ENCODE assay signal across 8 cellular contexts in genomic region chr10:130136214-130137076, GRCh38. TPM values are rescaled to one million over a fixed set of nuclear protein-coding genes. Genes with fewer than 3 reads are reported as not detected.
DNase-seq lines count a peak whose midpoint lies in the region; FAIRE-seq and TF ChIP-seq lines count a peak whose summit lies in the region.

GLRX3 (plus strand) TSS chr10:130136391; CDS start chr10:130136421, 30 bp downstream.

- H3K4me3 Mint-ChIP-seq in Calu3 (ENCODE audit: low read depth, unreplicated experiment), result peak within 1 kb of the TSS; percentile 80
- peak within 1 kb of the TSS; percentile 89 for H3K4me3 Mint-ChIP-seq in activated T-cell treated with anti-CD3 and anti-CD28 coated beads, Interleukin-2, amount 50 U/mL, for 24 hours

- H3K27me3 ChIP-seq in mucosa of stomach (ENCODE audit: control insufficient read depth, insufficient read depth, low read length), result peaks cover 3% of the 10 kb centered on the region

- H3K27ac Mint-ChIP-seq in Calu3 (ENCODE audit: unreplicated experiment), result peak within 1 kb of the TSS; percentile 95
- H3K27ac Mint-ChIP-seq in activated T-cell treated with anti-CD3 and anti-CD28 coated beads, Interleukin-2, amount 50 U/mL, for 24 hours, result peak within 1 kb of the TSS; percentile 94

- H3K4me1 ChIP-seq in mucosa of stomach (ENCODE audit: control insufficient read depth, insufficient read depth, low read length), result peaks cover 19% of the 10 kb centered on the region

- BruUV-seq in Calu3 (replicated peaks; lab: Mats Ljungman, UMichigan), result no TSS peak

- peaks cover 37% of the 10 kb centered on the region for H3K36me3 Mint-ChIP-seq in Calu3 (ENCODE audit: insufficient read depth, unreplicated experiment)
- peaks cover 39% of the 10 kb centered on the region for H3K36me3 Mint-ChIP-seq in activated T-cell treated with anti-CD3 and anti-CD28 coated beads, Interleukin-2, amount 50 U/mL, for 24 hours (ENCODE audit: low read depth)

- no peaks in the 10 kb centered on the region for H3K9me3 Mint-ChIP-seq in Calu3 (ENCODE audit: low read depth, unreplicated experiment)
- H3K9me3 Mint-ChIP-seq in activated T-cell treated with anti-CD3 and anti-CD28 coated beads, Interleukin-2, amount 50 U/mL, for 24 hours, result no peaks in the 10 kb centered on the region

- no peaks in the 10 kb centered on the region for H3K27me3 Mint-ChIP-seq in Calu3 (ENCODE audit: unreplicated experiment)
- H3K27me3 Mint-ChIP-seq in activated T-cell treated with anti-CD3 and anti-CD28 coated beads, Interleukin-2, amount 50 U/mL, for 24 hours, result peaks cover 13% of the 10 kb centered on the region

- intact Hi-C loops in Calu3 (cut with micrococcal nuclease; ENCODE audit: unreplicated experiment), result no loop called here

- peak within 1 kb of the TSS; percentile 92 for H3K9ac ChIP-seq in mucosa of stomach (ENCODE audit: low read length)

- no peaks in the 10 kb centered on the region for H3K9me3 ChIP-seq in mucosa of stomach (ENCODE audit: control insufficient read depth, low read length)

- peak; percentile 68 for TF ChIP-seq POLR2A in erythroblast (IDR thresholded peaks at IDR 0.05; ENCODE audit: low read length)

- DNase-seq in Calu3, result peak; percentile 87
- peak; percentile 97 for DNase-seq in GM20000 (ENCODE audit: low spot score)
- peak; percentile 67 for DNase-seq in HTR-8/SVneo (ENCODE audit: insufficient read length, low spot score)
- peak; percentile 93 for DNase-seq in OCI-M1 (lab: John Stamatoyannopoulos, UW)
- peak; percentile 93 for DNase-seq in activated T-cell treated with anti-CD3 and anti-CD28 coated beads, Interleukin-2, amount 50 U/mL, for 24 hours
- peak; percentile 89 to 94 for DNase-seq in erythroblast (lab: John Stamatoyannopoulos, UW)
- peak; percentile 79 to 81 for DNase-seq in stimulated activated CD8-positive, alpha-beta memory T cell treated with anti-CD3 and anti-CD28 coated beads, Interleukin-7, amount 100 ng/mL, for 1 hour (ENCODE audit: low read depth in 2 of 2)

- peaks cover 8% of the 10 kb centered on the region for H3K4me1 Mint-ChIP-seq in Calu3 (ENCODE audit: low read depth, unreplicated experiment)
- H3K4me1 Mint-ChIP-seq in activated T-cell treated with anti-CD3 and anti-CD28 coated beads, Interleukin-2, amount 50 U/mL, for 24 hours (ENCODE audit: low read depth), result peaks cover 48% of the 10 kb centered on the region

- no peak for FAIRE-seq in HTR-8/SVneo (lab: Jason Lieb, UNC)

- CTCF ChIA-PET in Calu3 (lab: Charles Lee), result interaction anchor here (1.4 to 3.3 kb wide), 2 partner anchors 10 to 26 kb away, joined by 3 to 20 read pairs; partner anchors contain the start of gene C10orf143

- no peaks in the 10 kb centered on the region for H3K36me3 ChIP-seq in mucosa of stomach (ENCODE audit: control insufficient read depth, insufficient read depth, low read length)

- TF ChIP-seq CTCF in Calu3 (IDR thresholded peaks at IDR 0.05; ENCODE audit: unreplicated experiment) (no peak), GM20000 (IDR thresholded peaks at IDR 0.05; ENCODE audit: extremely low read depth, missing control alignments) (no peak)

- peak within 1 kb of the TSS; percentile 68 for H3K4me3 ChIP-seq in mucosa of stomach (ENCODE audit: low read length)

RNA-seq across cellular contexts. Expression of gene GLRX3, which starts in this region (rescaled TPM):
- total RNA-seq in Calu3 (2022), result 61.4 and 79.8 TPM in 2 replicates

Comparison
In these comparisons a context has a peak if more than half of its experiments do, and no peak if none do; other contexts are left out.
1. Peak in every context shown above with its lines: DNase-seq and H3K4me3 ChIP-seq.